In genomic region chr20:21225215-21225947, GRCh38 we compare ENCODE assay signal across 15 cellular contexts.
"Had no signal": no experiment of that assay in that cellular context is flagged by ENCODE, and none has a peak within 500 bp of the region (broad histone marks: within the 10 kb centered on the region; RNA-seq: fewer than 3 reads in every experiment).

No MANE protein-coding gene starts in this region.

- H3K27ac ChIP-seq: body of pancreas, esophagus muscularis mucosa, lower lobe of right lung, uterus, VCaP had no signal

- DNase-seq: activated CD4-positive, alpha-beta T cell treated with anti-CD3 and anti-CD28 coated beads for 48 hours; activated CD8-positive, alpha-beta memory T cell treated with anti-CD3 and anti-CD28 coated beads for 24 hours; activated naive CD4-positive, alpha-beta T cell treated with anti-CD3 and anti-CD28 coated beads for 36 hours; activated T-cell treated with anti-CD3 and anti-CD28 coated beads for 4 hours; body of pancreas; cerebellar nuclear complex; glutamatergic neuron; lower lobe of right lung; midbrain; posterior cingulate gyrus; small intestine; T-cell; uterus had no signal

- H3K4me1 ChIP-seq: body of pancreas, esophagus muscularis mucosa, lower lobe of right lung, uterus had no signal

- H3K27me3 ChIP-seq: body of pancreas, esophagus muscularis mucosa, uterus had no signal

- H3K4me3 ChIP-seq: body of pancreas, lower lobe of right lung, uterus had no signal

- H3K9me3 ChIP-seq: body of pancreas, esophagus muscularis mucosa, lower lobe of right lung, uterus had no signal
